28 cellular contexts compared by ENCODE assay signal in the genomic region with DNA sequence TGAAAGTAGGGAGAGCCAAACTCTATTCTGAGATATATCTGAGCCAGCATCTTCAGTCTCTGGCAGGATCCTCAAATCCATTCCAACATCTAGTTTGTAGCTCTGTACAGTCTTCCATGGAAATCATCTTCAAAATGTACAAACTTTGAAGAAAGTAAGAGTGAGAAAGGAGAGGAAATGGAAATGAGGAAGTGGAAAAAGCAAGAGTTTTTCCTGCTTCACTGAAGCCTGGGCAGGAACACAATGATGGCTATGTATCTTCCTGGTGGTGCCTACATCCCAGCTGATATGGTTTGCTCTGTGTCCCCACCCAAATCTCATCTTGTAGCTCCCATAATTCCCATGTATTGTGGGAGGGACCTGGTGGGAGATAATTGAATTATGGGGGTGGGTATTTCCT.
"Had no signal": no experiment of that assay in that cellular context is flagged by ENCODE, and none has a peak within 500 bp of the region (broad histone marks: within the 10 kb centered on the region; RNA-seq: fewer than 3 reads in every experiment).

No MANE protein-coding gene starts in this region.

- FAIRE-seq: HepG2 had no signal

- DNase-seq: IMR-90, Kasumi-1, MM.1S, NCI-H1048, NCI-H1105, NCI-H1417 treated with DMSO at 0.1 percent for 48 hours, NCI-H146, NCI-H1694 treated with DMSO at 0.1 percent for 48 hours, NCI-H1930, NCI-H2081, NCI-H2107, NCI-H226, NCI-H446, NCI-H510A, NCI-H524 treated with DMSO at 0.1 percent for 48 hours, NCI-H69, NCI-H774, OCI-M1, PC-9, Peyer's patch, SHP77 treated with DMSO at 0.1 percent for 48 hours, SJCRH30, T-helper 1 cell, T-helper 17 cell had no signal

- H3K9ac ChIP-seq: KMS-11 had no signal

- H2AFZ ChIP-seq: PC-9 had no signal

- H3K36me3 ChIP-seq: Peyer's patch, SJCRH30 had no signal

- H3K4me2 ChIP-seq: KMS-11, PC-9 had no signal

- H3K27ac ChIP-seq: KMS-11, PC-9, Peyer's patch, SJCRH30 had no signal

- H3K4me3 ChIP-seq: PC-9, Peyer's patch, SJCRH30 had no signal

- ATAC-seq: HepG2, Right ventricle myocardium inferior, SK-N-SH treated with all-trans-retinoic acid at 6 μM for 48 hours, T-helper 17 cell had no signal

- H3K27ac Mint-ChIP-seq: T-helper 17 cell had no signal

- H3K27me3 ChIP-seq: Peyer's patch, SJCRH30 had no signal

- H3K4me1 ChIP-seq: SJCRH30 had no signal

- H3K4me3 Mint-ChIP-seq: T-helper 17 cell had no signal
